In the genomic region with DNA sequence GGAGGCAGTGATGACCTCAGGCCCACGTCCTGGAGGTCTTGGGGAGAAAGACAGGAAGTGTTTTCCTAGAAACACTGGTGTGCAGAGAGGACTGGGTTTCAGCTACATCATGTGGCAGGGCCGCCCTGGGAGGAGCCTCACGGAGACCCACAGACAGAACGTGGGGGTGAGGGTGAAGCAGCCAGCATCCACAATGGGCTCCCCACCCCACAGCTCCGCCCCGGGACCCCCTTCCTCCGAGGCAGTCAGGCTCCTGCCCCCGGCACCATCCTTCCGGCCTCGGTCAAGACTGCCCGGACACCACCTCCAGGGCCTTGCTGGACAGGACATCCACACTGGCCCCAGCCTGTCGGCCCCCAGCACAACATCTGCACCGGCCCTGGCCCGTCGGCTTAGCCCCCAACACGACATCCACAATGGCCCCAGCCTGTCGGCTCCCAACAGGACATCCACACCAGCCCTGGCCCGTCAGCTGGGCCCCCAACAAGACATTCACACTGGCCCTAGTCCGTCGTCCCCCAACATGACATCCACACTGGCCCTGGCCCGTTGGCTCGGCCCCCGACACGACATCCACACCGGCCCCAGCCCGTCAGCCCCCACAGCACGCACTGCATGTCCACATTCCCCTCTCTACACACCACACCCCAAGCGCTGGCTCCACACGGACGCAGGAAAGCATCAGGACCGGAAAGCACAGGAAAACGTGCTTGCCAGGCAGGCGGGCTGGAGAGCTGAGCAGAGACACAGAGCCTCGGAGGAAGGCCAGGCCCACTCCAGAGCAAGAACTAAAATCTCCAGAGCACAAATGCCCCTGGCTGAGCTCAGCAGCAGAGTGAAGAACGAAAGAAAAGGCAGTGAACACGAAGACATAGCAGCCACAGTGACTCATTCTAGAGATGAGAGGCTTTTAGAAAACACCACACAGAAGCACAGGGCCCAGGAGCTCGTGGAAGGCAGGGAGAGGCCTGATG, we compare ENCODE assay signal across 11 cellular contexts. TPM values are rescaled to one million over a fixed set of nuclear protein-coding genes. Genes with fewer than 3 reads are reported as not detected.
DNase-seq lines count a peak whose midpoint lies in the region; ATAC-seq and TF ChIP-seq lines count a peak whose summit lies in the region.
"Had no signal": no experiment of that assay in that cellular context is flagged by ENCODE, and none has a peak within 500 bp of the region (broad histone marks: within the 10 kb centered on the region; RNA-seq: fewer than 3 reads in every experiment).

No MANE protein-coding gene starts in this region.

- peaks cover 8 to 31% (median 16%) of the 10 kb centered on the region in 5 experiments for H3K9me3 Mint-ChIP-seq in brain

- peak overlapping the region; percentile 6 to 94 (median 26) for H3K27ac Mint-ChIP-seq in brain
- H3K27ac Mint-ChIP-seq: activated B cell treated with CpG ODN at 0.5 μM for 24 hours had no signal

- H3K36me3 ChIP-seq in sigmoid colon, result peaks cover 0 to 7% (median 0%) of the 10 kb centered on the region in 4 donors

- H3K9me3 ChIP-seq in sigmoid colon, result no peaks in the 10 kb centered on the region

- peaks cover 0 to 23% (median 18%) of the 10 kb centered on the region in 4 donors for H3K4me1 ChIP-seq in sigmoid colon

- H3K27ac ChIP-seq in sigmoid colon, result peak overlapping the region; percentile 65 to 73 (median 68)
- H3K27ac ChIP-seq: C4-2B had no signal

- intact Hi-C loops in sigmoid colon (cut with DNase I), result no loop called here

- H3K4me3 ChIP-seq in AG09309 (ENCODE audit: control insufficient read depth, low read depth, low read length), result no peak overlapping the region
- no peak overlapping the region for H3K4me3 ChIP-seq in sigmoid colon

- no peaks in the 10 kb centered on the region for H3K27me3 ChIP-seq in sigmoid colon

- DNase-seq in AG09309 (ENCODE audit: low read depth) (peak; percentile 14), hepatic stellate cell (ENCODE audit: low spot score) (peak; percentile 79), sigmoid colon (peak; percentile 77), KBM-7 (no peak), NCI-H187 treated with DMSO at 0.1 percent for 48 hours (lab: John Stamatoyannopoulos, UW) (no peak)
- DNase-seq in activated CD4-positive, CD25-positive, alpha-beta regulatory T cell (lab: John Stamatoyannopoulos, UW), result no peak
- DNase-seq: activated B cell treated with CpG ODN at 0.5 μM for 24 hours; activated naive CD4-positive, alpha-beta T cell had no signal

- H3K36me3 Mint-ChIP-seq in brain, result peaks cover 46% of the 10 kb centered on the region

- no peak overlapping the region for H3K4me3 Mint-ChIP-seq in brain
- H3K4me3 Mint-ChIP-seq: activated B cell treated with CpG ODN at 0.5 μM for 24 hours had no signal

- no peak for ATAC-seq in HG03469 (IDR thresholded peaks at IDR 0.05; ENCODE audit: unreplicated experiment)

- TF ChIP-seq POLR2A in sigmoid colon (IDR thresholded peaks at IDR 0.05), result no peak

- in situ Hi-C loops in KBM-7 (cut with MboI; ENCODE audit: low pct_unique_long_range_greater_than_20kb, low sequenced_read_pairs), result no loop called here

- peaks cover 15% of the 10 kb centered on the region for H3K4me1 Mint-ChIP-seq in brain

- TF ChIP-seq CTCF in AG09309 (IDR thresholded peaks at IDR 0.05; ENCODE audit: control insufficient read depth, insufficient read depth, low read depth, low read length, missing control alignments) (no peak), brain (conservative IDR thresholded peaks at IDR 0.05) (no peak), sigmoid colon (IDR thresholded peaks at IDR 0.05) (no peak)

- H3K27me3 Mint-ChIP-seq in brain, result no peaks in the 10 kb centered on the region
- H3K27me3 Mint-ChIP-seq: activated B cell treated with CpG ODN at 0.5 μM for 24 hours had no signal

- TF ChIP-seq EP300 in sigmoid colon (IDR thresholded peaks at IDR 0.05), result no peak

- 85 to 93% methylated on average over 37 of the region's 37 CpGs for WGBS in sigmoid colon, 2 donors

RNA-seq across cellular contexts. Expression of a gene that starts 50.8 kb away (rescaled TPM):
- polyA plus RNA-seq in brain (ENCODE audit: insufficient read depth, low read depth, low replicate concordance) (21.5 TPM), sigmoid colon (10 to 100 TPM in 1 of 3 donors, 1 to 10 TPM in 2; 1.2 to 13.2 (median 1.6) TPM)
- 10 to 100 TPM; 19.9 to 34.1 (median 31.0) TPM for total RNA-seq in sigmoid colon

Comparison
In these comparisons a context has a peak if more than half of its experiments do, and no peak if none do; other contexts are left out.
1. DNase-seq: peak in AG09309 (single experiment), hepatic stellate cell (single experiment) and sigmoid colon (single experiment); none in KBM-7 (single experiment), activated CD4-positive, CD25-positive, alpha-beta regulatory T cell (0 of 4) and NCI-H187 treated with DMSO at 0.1 percent for 48 hours (single experiment).